ENCODE assay signal across 27 cellular contexts in genomic region chr4:174181827-174182226, GRCh38.
"Had no signal": no experiment of that assay in that cellular context is flagged by ENCODE, and none has a peak within 500 bp of the region (broad histone marks: within the 10 kb centered on the region; RNA-seq: fewer than 3 reads in every experiment).

No MANE protein-coding gene starts in this region.

- H3K27ac ChIP-seq: hepatocyte, lower lobe of right lung, vagina had no signal

- ATAC-seq: activated CD4-positive, alpha-beta T cell treated with anti-CD3 and anti-CD28 coated beads for 36 hours; left lobe of liver; lower lobe of right lung; mucosa of descending colon; sciatic nerve; stimulated activated memory B cell treated with anti-CD40 and anti-IgM and Interleukin-4, amounts not matched to agents 10 μg/mL and 1 μg/mL and 100 μg/mL, for 72 hours had no signal

- H3K4me1 ChIP-seq: lower lobe of right lung, vagina had no signal

- H3K27ac Mint-ChIP-seq: activated B cell treated with CpG ODN at 0.5 μM for 24 hours; activated CD4-positive, alpha-beta T cell treated with anti-CD3 and anti-CD28 coated beads for 36 hours; activated naive CD8-positive, alpha-beta T cell treated with anti-CD3 and anti-CD28 coated beads for 36 hours; immature natural killer cell; nephron progenitor cell; stimulated activated memory B cell treated with anti-CD40 and anti-IgM and Interleukin-4, amounts not matched to agents 10 μg/mL and 1 μg/mL and 100 μg/mL, for 72 hours had no signal

- H3K4me3 ChIP-seq: hepatocyte, lower lobe of right lung, mucosa of descending colon, smooth muscle cell, vagina had no signal

- H3K4me3 Mint-ChIP-seq: activated B cell treated with CpG ODN at 0.5 μM for 24 hours; activated CD4-positive, alpha-beta T cell treated with anti-CD3 and anti-CD28 coated beads for 36 hours; activated naive CD8-positive, alpha-beta T cell treated with anti-CD3 and anti-CD28 coated beads for 36 hours; immature natural killer cell; nephron progenitor cell; stimulated activated memory B cell treated with anti-CD40 and anti-IgM and Interleukin-4, amounts not matched to agents 10 μg/mL and 1 μg/mL and 100 μg/mL, for 72 hours had no signal

- H3K9me3 Mint-ChIP-seq: activated B cell treated with CpG ODN at 0.5 μM for 24 hours; activated naive CD8-positive, alpha-beta T cell treated with anti-CD3 and anti-CD28 coated beads for 36 hours; nephron progenitor cell; stimulated activated memory B cell treated with anti-CD40 and anti-IgM and Interleukin-4, amounts not matched to agents 10 μg/mL and 1 μg/mL and 100 μg/mL, for 72 hours had no signal

- H3K27me3 ChIP-seq: hepatocyte, vagina had no signal

- DNase-seq: activated B cell treated with CpG ODN at 0.5 μM for 24 hours; activated CD4-positive, alpha-beta T cell treated with anti-CD3 and anti-CD28 coated beads for 36 hours; activated CD4-positive, alpha-beta T cell treated with anti-CD3 and anti-CD28 coated beads, Interleukin-2, amount 50 U/mL, for 4 hours; activated CD8-positive, alpha-beta memory T cell treated with anti-CD3 and anti-CD28 coated beads for 24 hours; activated CD8-positive, alpha-beta memory T cell treated with anti-CD3 and anti-CD28 coated beads, Interleukin-2, amount 50 U/mL, for 4 hours; activated naive CD4-positive, alpha-beta T cell treated with Interleukin-2 at 50 U/mL for 16 hours; activated naive CD8-positive, alpha-beta T cell treated with anti-CD3 and anti-CD28 coated beads for 36 hours; activated T-cell treated with anti-CD3 and anti-CD28 coated beads, Interleukin-2, amount 50 U/mL, for 48 hours; cerebellar nuclear complex; cortex of kidney; erythroblast; foreskin melanocyte; immature natural killer cell; lower lobe of right lung; mesendoderm; mucosa of descending colon; nephron progenitor cell; nucleus accumbens; stimulated activated CD4-positive, alpha-beta T cell treated with anti-CD3 and anti-CD28 coated beads, Interleukin-15, amount 100 ng/mL, for 24 hours; T1000; trophoblast cell had no signal

- H3K36me3 Mint-ChIP-seq: activated naive CD8-positive, alpha-beta T cell treated with anti-CD3 and anti-CD28 coated beads for 36 hours; immature natural killer cell; stimulated activated memory B cell treated with anti-CD40 and anti-IgM and Interleukin-4, amounts not matched to agents 10 μg/mL and 1 μg/mL and 100 μg/mL, for 72 hours had no signal

- H3K4me1 Mint-ChIP-seq: activated B cell treated with CpG ODN at 0.5 μM for 24 hours; activated CD4-positive, alpha-beta T cell treated with anti-CD3 and anti-CD28 coated beads for 36 hours; activated naive CD8-positive, alpha-beta T cell treated with anti-CD3 and anti-CD28 coated beads for 36 hours; immature natural killer cell; nephron progenitor cell; stimulated activated memory B cell treated with anti-CD40 and anti-IgM and Interleukin-4, amounts not matched to agents 10 μg/mL and 1 μg/mL and 100 μg/mL, for 72 hours had no signal

- H3K9me3 ChIP-seq: lower lobe of right lung, mucosa of descending colon, vagina had no signal

- H3K36me3 ChIP-seq: lower lobe of right lung, vagina had no signal
